In the genomic region with DNA sequence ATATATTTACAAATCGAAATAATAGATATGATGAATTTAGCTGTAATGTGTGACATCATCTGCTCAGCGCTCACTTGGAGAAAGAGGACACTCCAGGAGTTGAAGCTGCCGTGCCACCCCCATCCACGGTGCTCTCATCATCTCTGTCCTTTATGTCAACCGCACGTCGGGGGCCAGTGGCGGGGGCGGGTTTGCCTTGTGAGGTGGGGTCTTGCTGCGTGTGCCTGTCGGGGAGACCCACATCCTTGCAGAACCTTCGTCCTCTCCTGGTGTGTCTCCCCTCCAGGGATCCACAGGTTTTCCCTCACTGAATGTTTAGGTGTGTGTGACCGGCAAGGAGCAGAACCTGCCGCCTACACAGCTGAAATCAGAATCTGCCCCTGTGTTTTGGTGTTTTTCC, we compare ENCODE assay signal across 23 cellular contexts.
DNase-seq lines count a peak whose midpoint lies in the region; ATAC-seq and TF ChIP-seq lines count a peak whose summit lies in the region.
"Had no signal": no experiment of that assay in that cellular context is flagged by ENCODE, and none has a peak within 500 bp of the region (broad histone marks: within the 10 kb centered on the region; RNA-seq: fewer than 3 reads in every experiment).

No MANE protein-coding gene starts in this region.

- 93 to 98% (median 94%) methylated on average over 14 of the region's 14 CpGs for WGBS in spleen, 5 donors

- no peaks in the 10 kb centered on the region for H3K9me3 ChIP-seq in spleen
- H3K9me3 ChIP-seq: MG63, SJCRH30 had no signal

- H3K4me3 ChIP-seq in coronary artery (no peak overlapping the region), spleen (no peak overlapping the region)
- H3K4me3 ChIP-seq: BLaER1 treated with 17β-estradiol and CSF1 and Interleukin-3, amounts not matched to agents 10 nM and 100 nM; MG63; SJCRH30 had no signal

- DNase-seq in cardiac septum (ENCODE audit: low spot score), result peak; percentile 60
- DNase-seq in left ventricle myocardium superior, result no peak
- DNase-seq in coronary artery (ENCODE audit: low spot score), result peak; percentile 65
- DNase-seq in mesenteric fat pad (ENCODE audit: low spot score), result peak; percentile 73
- peak; percentile 44 for DNase-seq in spleen
- no peak for DNase-seq in NCI-H146 (lab: John Stamatoyannopoulos, UW)
- DNase-seq: CD4-positive, alpha-beta memory T cell; COR-L47; DMS53; GOT3; HCEC 1CT; IMR-90; KG1; MG63; NCI-H1105 treated with DMSO at 0.1 percent for 48 hours; NCI-H2029; NCI-H446 treated with DMSO at 0.1 percent for 48 hours; NCI-H526 treated with DMSO at 0.1 percent for 48 hours; SJCRH30 had no signal

- intact Hi-C loops in cardiac septum (cut with DNase I) (no loop called here), left ventricle myocardium superior (cut with micrococcal nuclease) (no loop called here), spleen (cut with DNase I; ENCODE audit: low total_unique reads) (no loop called here)

- no peaks in the 10 kb centered on the region for H3K27me3 ChIP-seq in spleen (replicated peaks in 1 of 7)
- H3K27me3 ChIP-seq: BLaER1 treated with 17β-estradiol and CSF1 and Interleukin-3, amounts not matched to agents 10 nM and 100 nM; MG63; SJCRH30 had no signal

- peaks cover 11 to 41% (median 18%) of the 10 kb centered on the region in 6 donors for H3K4me1 ChIP-seq in spleen

- no peak for ATAC-seq in left ventricle myocardium superior
- no peak for ATAC-seq in GM21381 (IDR thresholded peaks at IDR 0.05; ENCODE audit: unreplicated experiment)
- no peak for ATAC-seq in HG03442 (IDR thresholded peaks at IDR 0.05; ENCODE audit: unreplicated experiment)
- ATAC-seq: SK-N-SH treated with all-trans-retinoic acid at 6 μM for 48 hours had no signal

- TF ChIP-seq CTCF in coronary artery (IDR thresholded peaks at IDR 0.05) (no peak), spleen (IDR thresholded peaks at IDR 0.05 in 8 of 11, conservative IDR thresholded peaks at IDR 0.05 in 3 of 11) (no peak)

- no peak overlapping the region for H3K27ac ChIP-seq in coronary artery
- no peak overlapping the region for H3K27ac ChIP-seq in spleen
- H3K27ac ChIP-seq: BLaER1 treated with 17β-estradiol and CSF1 and Interleukin-3, amounts not matched to agents 10 nM and 100 nM; SJCRH30 had no signal

- H3K36me3 ChIP-seq in spleen, result peaks cover 0 to 38% (median 5%) of the 10 kb centered on the region in 6 donors
- H3K36me3 ChIP-seq: MG63, SJCRH30 had no signal

- no peak for TF ChIP-seq POLR2A in spleen (IDR thresholded peaks at IDR 0.05)

Comparison
In these comparisons a context has a peak if more than half of its experiments do, and no peak if none do; other contexts are left out.
1. DNase-seq: peak in cardiac septum (single experiment), coronary artery (single experiment), mesenteric fat pad (single experiment) and spleen (single experiment); none in left ventricle myocardium superior (single experiment) and NCI-H146 (single experiment).